19 cellular contexts compared by ENCODE assay signal in genomic region chr10:42996588-42996987, GRCh38.
"Had no signal": no experiment of that assay in that cellular context is flagged by ENCODE, and none has a peak within 500 bp of the region (broad histone marks: within the 10 kb centered on the region; RNA-seq: fewer than 3 reads in every experiment).

No MANE protein-coding gene starts in this region.

- DNase-seq: activated CD4-positive, alpha-beta memory T cell treated with anti-CD3 and anti-CD28 coated beads for 36 hours; activated CD4-positive, alpha-beta T cell treated with anti-CD3 and anti-CD28 coated beads, Interleukin-2, amount 10 ng/mL, durations not matched to agents 7 days and 5 days; activated CD4-positive, CD25-positive, alpha-beta regulatory T cell; activated effector memory CD4-positive, alpha-beta T cell treated with Interleukin-2 at 50 U/mL for 16 hours; activated naive CD4-positive, alpha-beta T cell; activated T-cell treated with anti-CD3 and anti-CD28 coated beads, Interleukin-2, amount 50 U/mL, for 24 hours; amniotic stem cell; KBM-7; NCI-H1048; NCI-H146; NCI-H187 treated with DMSO at 0.1 percent for 48 hours; NCI-H2081 treated with DMSO at 0.1 percent for 48 hours; NCI-H446 treated with DMSO at 0.1 percent for 48 hours; NCI-H526; NCI-H774; SIG-M5; T-helper 17 cell; T-helper 9 cell had no signal

- ATAC-seq: T-helper 17 cell had no signal

- H3K27ac ChIP-seq: VCaP had no signal
